ENCODE assay signal across 8 cellular contexts in genomic region chr2:86274918-86275275, GRCh38.
DNase-seq lines count a peak whose midpoint lies in the region; ATAC-seq lines count a peak whose summit lies in the region.

No MANE protein-coding gene starts in this region.

- no peak overlapping the region for H3K27ac ChIP-seq in caudate nucleus (ENCODE audit: low read depth, low read length)

- peak; percentile 64 for DNase-seq in Daoy (ENCODE audit: low read depth)
- DNase-seq in NCI-H446 treated with DMSO at 0.1 percent for 48 hours (lab: John Stamatoyannopoulos, UW): peak; percentile 3
- DNase-seq in kidney tubule cell (ENCODE audit: low spot score): peak; percentile 71
- DNase-seq in UCSD-AML1 (lab: John Stamatoyannopoulos, UW; ENCODE audit: unreplicated experiment): no peak
- DNase-seq in caudate nucleus (lab: John Stamatoyannopoulos, UW): no peak

- ATAC-seq in GM21786 (IDR thresholded peaks at IDR 0.05; ENCODE audit: unreplicated experiment): peak; percentile 60
- ATAC-seq in GM21737 (IDR thresholded peaks at IDR 0.05; ENCODE audit: unreplicated experiment): no peak
- ATAC-seq in HG03097 (IDR thresholded peaks at IDR 0.05; ENCODE audit: low FRiP score, unreplicated experiment): no peak

Comparison
In these comparisons a context has a peak if more than half of its experiments do, and no peak if none do; other contexts are left out.
1. DNase-seq: peak in Daoy (single experiment), NCI-H446 treated with DMSO at 0.1 percent for 48 hours (single experiment) and kidney tubule cell (single experiment); none in UCSD-AML1 (single experiment) and caudate nucleus (0 of 61).